ENCODE assay signal across 9 cellular contexts in the genomic region with DNA sequence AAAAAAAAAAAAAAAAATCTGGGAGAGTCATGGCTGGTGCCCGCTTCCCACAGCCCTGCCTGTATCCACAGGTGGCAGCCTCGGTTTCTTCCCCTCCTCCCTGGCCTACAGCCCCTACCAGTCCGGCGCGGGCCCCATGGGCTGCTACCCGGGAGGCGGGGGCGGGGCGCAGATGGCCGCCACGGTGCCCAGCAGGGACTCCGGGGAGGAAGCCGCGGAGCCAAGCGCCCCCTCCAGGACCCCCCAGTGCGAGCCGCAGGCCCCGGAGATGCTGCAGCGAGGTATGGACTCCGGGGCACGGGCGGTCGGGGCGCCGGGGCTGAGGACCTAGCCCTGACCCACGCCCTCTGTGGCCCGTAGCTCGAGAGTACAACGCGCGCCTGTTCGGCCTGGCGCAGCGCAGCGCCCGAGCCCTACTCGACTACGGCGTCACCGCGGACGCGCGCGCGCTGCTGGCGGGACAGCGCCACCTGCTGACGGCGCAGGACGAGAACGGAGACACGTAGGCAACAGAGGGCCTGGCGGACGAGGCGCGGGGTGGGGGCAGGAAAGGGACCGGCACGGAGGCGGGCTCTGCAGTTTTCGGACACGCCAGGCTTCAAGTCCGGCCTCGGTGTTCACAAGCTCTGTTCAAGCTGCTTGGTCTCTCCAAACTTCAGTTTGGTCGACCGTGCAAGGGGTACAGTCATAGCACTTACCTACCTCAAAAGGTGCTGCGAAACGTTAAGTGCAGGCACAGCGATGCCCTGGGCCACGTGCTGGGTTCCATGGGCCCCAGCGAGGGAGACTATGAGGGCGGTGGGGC. TPM values are rescaled to one million over a fixed set of nuclear protein-coding genes. Genes with fewer than 3 reads are reported as not detected.
A peak's percentile ranks its signal among the peaks of the same experiment; 100 is the strongest.
DNase-seq lines count a peak whose midpoint lies in the region; ATAC-seq, FAIRE-seq and TF ChIP-seq lines count a peak whose summit lies in the region.
"Had no signal": no experiment of that assay in that cellular context is flagged by ENCODE, and none has a peak within 500 bp of the region (broad histone marks: within the 10 kb centered on the region; RNA-seq: fewer than 3 reads in every experiment).

No MANE protein-coding gene starts in this region.

- H3K36me3 ChIP-seq in WERI-Rb-1 (peaks cover 45% of the 10 kb centered on the region), bronchial epithelial cell (ENCODE audit: control insufficient read depth, insufficient read depth, low read length) (peaks cover 35% of the 10 kb centered on the region), spleen (peaks cover 0 to 70% (median 58%) of the 10 kb centered on the region in 6 donors)

- H3K4me1 ChIP-seq in spleen = peaks cover 30 to 83% (median 53%) of the 10 kb centered on the region in 6 donors

- 5 to 25% (median 5%) methylated on average over 6 to 72 of the region's 72 CpGs for WGBS in spleen, 5 donors

- no peaks in the 10 kb centered on the region for H3K9me3 ChIP-seq in WERI-Rb-1 (ENCODE audit: severe bottlenecking)
- H3K9me3 ChIP-seq in spleen = no peaks in the 10 kb centered on the region

- no peak for FAIRE-seq in bronchial epithelial cell (lab: Jason Lieb, UNC)
- FAIRE-seq: G401.6 had no signal

- TF ChIP-seq CTCF in WERI-Rb-1 (IDR thresholded peaks at IDR 0.05; ENCODE audit: low read depth, low read length) (peak; percentile 92), bronchial epithelial cell (IDR thresholded peaks at IDR 0.05; ENCODE audit: insufficient read depth, low read length, severe bottlenecking) (peak; percentile 97), spleen (IDR thresholded peaks at IDR 0.05 in 8 of 11, conservative IDR thresholded peaks at IDR 0.05 in 3 of 11) (peak; percentile 94 to 98 (median 97))

- no peak for TF ChIP-seq POLR2A in spleen (IDR thresholded peaks at IDR 0.05)

- DNase-seq in NCI-H187 (lab: John Stamatoyannopoulos, UW) (peak; percentile 48 to 51), NCI-H187 treated with DMSO at 0.1 percent for 48 hours (lab: John Stamatoyannopoulos, UW) (no peak), NCI-H2171 (lab: John Stamatoyannopoulos, UW) (peak; percentile 54), WERI-Rb-1 (peak; percentile 89), bronchial epithelial cell (ENCODE audit: low read depth) (peak; percentile 63), inferior parietal cortex (ENCODE audit: extremely low spot score) (peak; percentile 85), spleen (peak; percentile 99)

- intact Hi-C loops in spleen (cut with DNase I; ENCODE audit: low total_unique reads) = loop anchor here (10.0 kb wide), 2 partner anchors 75 to 185 kb away; no protein-coding TSS in a partner anchor

- H3K4me3 ChIP-seq in WERI-Rb-1 (ENCODE audit: low read depth, low read length) (peak overlapping the region; percentile 49), bronchial epithelial cell (ENCODE audit: low read depth, low read length) (peak overlapping the region; percentile 48), spleen (peak overlapping the region; percentile 35 to 74 (median 49))

- no peaks in the 10 kb centered on the region for H3K27me3 ChIP-seq in WERI-Rb-1 (ENCODE audit: insufficient read depth, low read depth, severe bottlenecking)
- H3K27me3 ChIP-seq in bronchial epithelial cell (ENCODE audit: control insufficient read depth, insufficient read depth, low read length) = no peaks in the 10 kb centered on the region
- H3K27me3 ChIP-seq in spleen (replicated peaks in 1 of 7) = no peaks in the 10 kb centered on the region

- peak; percentile 55 for ATAC-seq in HG02885 (IDR thresholded peaks at IDR 0.05; ENCODE audit: poor library complexity, unreplicated experiment)

- H3K27ac ChIP-seq in WERI-Rb-1 (peak overlapping the region; percentile 86), spleen (peak overlapping the region; percentile 78 to 100 (median 90))

RNA-seq across cellular contexts. Expression of gene NFKB2, which starts 3.9 kb away (rescaled TPM):
- total RNA-seq in bronchial epithelial cell = 6.8 and 13.2 TPM in 2 replicates
- total RNA-seq in spleen = 100 to 1,000 TPM in 3 of 7 donors, 10 to 100 TPM in 4; 51.6 to 161 (median 75.2) TPM
- polyA plus RNA-seq in spleen = 10 to 100 TPM; 34.7 to 55.2 (median 51.9) TPM

RNA-seq across cellular contexts. Expression of gene PSD, which starts 19.2 kb away (rescaled TPM):
- total RNA-seq in bronchial epithelial cell (under 0.01 and 0.51 TPM in 2 replicates), spleen (1 to 10 TPM in 6 of 7 donors, under 1 TPM in 1; 0.59 to 2.5 (median 1.3) TPM)
- polyA plus RNA-seq in spleen = 1 to 10 TPM in 2 of 3 donors, under 1 TPM in 1; 0.65 to 1.1 (median 1.0) TPM

RNA-seq across cellular contexts. Expression of gene FBXL15, which starts 21.2 kb away (rescaled TPM):
- total RNA-seq in bronchial epithelial cell (9.7 and 12.5 TPM in 2 replicates), spleen (10 to 100 TPM; 16.7 to 27.9 (median 22.8) TPM)
- 10 to 100 TPM; 17.6 to 28.7 (median 23.6) TPM for polyA plus RNA-seq in spleen

RNA-seq across cellular contexts. Expression of gene CUEDC2, which starts 33.0 kb away (rescaled TPM):
- total RNA-seq in bronchial epithelial cell = 29.7 and 31.5 TPM in 2 replicates
- total RNA-seq in spleen = 10 to 100 TPM; 35.3 to 48.4 (median 43.0) TPM
- polyA plus RNA-seq in spleen = 10 to 100 TPM; 48.5 to 59.1 (median 58.7) TPM

RNA-seq across cellular contexts. Expression of gene C10orf95, which starts 51.9 kb away (rescaled TPM):
- total RNA-seq in bronchial epithelial cell (2.9 and 6.3 TPM in 2 replicates), spleen (under 1 TPM in 4 of 7 donors, not detected in 3; 0.33 to 0.77 (median 0.47) TPM)
- polyA plus RNA-seq in spleen = under 1 TPM; 0.06 to 0.33 (median 0.18) TPM
